Comparison of ENCODE assay signal across 8 cellular contexts in genomic region chrX:150364347-150365050, GRCh38. TPM values are rescaled to one million over a fixed set of nuclear protein-coding genes. Genes with fewer than 3 reads are reported as not detected.
DNase-seq lines count a peak whose midpoint lies in the region; ATAC-seq and TF ChIP-seq lines count a peak whose summit lies in the region.

No MANE protein-coding gene starts in this region.

- CTCF ChIA-PET in CD4-positive, alpha-beta T cell (lab: Charles Lee) = interaction anchor here (0.9 to 1.8 kb wide), 5 partner anchors 114 to 206 kb away, joined by 3 to 6 read pairs (median 3); partner anchors contain the start of gene MTM1

- H3K4me1 Mint-ChIP-seq in CD4-positive, alpha-beta T cell (ENCODE audit: low read depth) = peaks cover 33% of the 10 kb centered on the region
- H3K4me1 Mint-ChIP-seq in activated naive CD8-positive, alpha-beta T cell treated with anti-CD3 and anti-CD28 coated beads, Interleukin-2, amount 50 U/mL, for 24 hours = peaks cover 25% of the 10 kb centered on the region

- peak in 1 of 10 experiments; percentile 34 for DNase-seq in CD4-positive, alpha-beta T cell
- DNase-seq in LoVo (ENCODE audit: low spot score) (peak; percentile 8), right cardiac atrium (peak in 2 of 3 donors; percentile 61 to 71), hepatic stellate cell (ENCODE audit: low spot score) (no peak), NCI-H2171 (lab: John Stamatoyannopoulos, UW) (no peak)
- DNase-seq in activated naive CD8-positive, alpha-beta T cell treated with anti-CD3 and anti-CD28 coated beads, Interleukin-2, amount 50 U/mL, for 24 hours = peak; percentile 22

- peaks cover 4% of the 10 kb centered on the region for H3K27me3 ChIP-seq in CD4-positive, alpha-beta T cell (ENCODE audit: control insufficient read depth, insufficient read depth, low read length)
- H3K27me3 ChIP-seq in right cardiac atrium (ENCODE audit: control insufficient read depth, insufficient read depth) (no peaks in the 10 kb centered on the region), rectal smooth muscle tissue (ENCODE audit: control insufficient read depth, insufficient read depth, low read length) (peaks cover 8% of the 10 kb centered on the region)

- H3K36me3 ChIP-seq in rectal smooth muscle tissue (ENCODE audit: control insufficient read depth, insufficient read depth, low read length) = no peaks in the 10 kb centered on the region

- H3K27me3 Mint-ChIP-seq in CD4-positive, alpha-beta T cell = peaks cover 27% of the 10 kb centered on the region
- peaks cover 23% of the 10 kb centered on the region for H3K27me3 Mint-ChIP-seq in activated naive CD8-positive, alpha-beta T cell treated with anti-CD3 and anti-CD28 coated beads, Interleukin-2, amount 50 U/mL, for 24 hours

- H3K4me3 ChIP-seq in right cardiac atrium (ENCODE audit: low read length) = peak overlapping the region; percentile 76
- peak overlapping the region; percentile 69 for H3K4me3 ChIP-seq in rectal smooth muscle tissue (ENCODE audit: low read length)

- no peaks in the 10 kb centered on the region for H3K9me3 ChIP-seq in CD4-positive, alpha-beta T cell (ENCODE audit: control insufficient read depth, low read length)
- no peaks in the 10 kb centered on the region for H3K9me3 ChIP-seq in right cardiac atrium (ENCODE audit: control insufficient read depth, low read length)

- H3K27ac Mint-ChIP-seq in CD4-positive, alpha-beta T cell = no peak overlapping the region
- H3K27ac Mint-ChIP-seq in activated naive CD8-positive, alpha-beta T cell treated with anti-CD3 and anti-CD28 coated beads, Interleukin-2, amount 50 U/mL, for 24 hours = no peak overlapping the region

- no peak overlapping the region for H3K9ac ChIP-seq in rectal smooth muscle tissue (ENCODE audit: low read length)

- under 1% methylated on average over 65 of the region's 66 CpGs for WGBS in right cardiac atrium

- no peaks in the 10 kb centered on the region for H3K36me3 Mint-ChIP-seq in CD4-positive, alpha-beta T cell (ENCODE audit: low read depth)
- no peaks in the 10 kb centered on the region for H3K36me3 Mint-ChIP-seq in activated naive CD8-positive, alpha-beta T cell treated with anti-CD3 and anti-CD28 coated beads, Interleukin-2, amount 50 U/mL, for 24 hours (ENCODE audit: low read depth)

- POLR2A ChIA-PET in CD4-positive, alpha-beta T cell (lab: Charles Lee) = interaction anchor here (0.7 to 1.7 kb wide), 5 partner anchors 12 to 426 kb away, joined by 3 to 11 read pairs (median 3); partner anchors contain the start of gene MTM1

- intact Hi-C loops in CD4-positive, alpha-beta T cell (cut with DNase I, micrococcal nuclease) = loop anchor here (10.0 kb wide), 2 partner anchors 120 to 210 kb away; no protein-coding TSS in a partner anchor
- intact Hi-C loops in right cardiac atrium (cut with DNase I) = loop anchor here in 2 of 4 donors (5.0 to 10.0 kb wide), 5 partner anchors 118 to 400 kb away; no protein-coding TSS in a partner anchor

- no peaks in the 10 kb centered on the region for H3K4me1 ChIP-seq in right cardiac atrium (ENCODE audit: control insufficient read depth, insufficient read depth, low read length)
- no peaks in the 10 kb centered on the region for H3K4me1 ChIP-seq in rectal smooth muscle tissue (ENCODE audit: control insufficient read depth, insufficient read depth, low read length)

- H3K4me3 Mint-ChIP-seq in CD4-positive, alpha-beta T cell = peak overlapping the region; percentile 84
- peak overlapping the region; percentile 65 for H3K4me3 Mint-ChIP-seq in activated naive CD8-positive, alpha-beta T cell treated with anti-CD3 and anti-CD28 coated beads, Interleukin-2, amount 50 U/mL, for 24 hours

- ATAC-seq in CD4-positive, alpha-beta T cell (ENCODE audit: poor library complexity) = no peak
- no peak for ATAC-seq in activated naive CD8-positive, alpha-beta T cell treated with anti-CD3 and anti-CD28 coated beads, Interleukin-2, amount 50 U/mL, for 24 hours
- ATAC-seq in right cardiac atrium (peak in 1 of 2 donors; percentile 9), GM21381 (IDR thresholded peaks at IDR 0.05; ENCODE audit: unreplicated experiment) (no peak)

- no peaks in the 10 kb centered on the region for H3K9me3 Mint-ChIP-seq in CD4-positive, alpha-beta T cell
- no peaks in the 10 kb centered on the region for H3K9me3 Mint-ChIP-seq in activated naive CD8-positive, alpha-beta T cell treated with anti-CD3 and anti-CD28 coated beads, Interleukin-2, amount 50 U/mL, for 24 hours

- no peak for TF ChIP-seq CTCF in CD4-positive, alpha-beta T cell (IDR thresholded peaks at IDR 0.05)

- no peak overlapping the region for H3K27ac ChIP-seq in CD4-positive, alpha-beta T cell (ENCODE audit: low read depth, low read length)
- H3K27ac ChIP-seq in right cardiac atrium (ENCODE audit: low read length) (peak overlapping the region; percentile 59), rectal smooth muscle tissue (ENCODE audit: low read depth, low read length) (peak overlapping the region; percentile 68)

RNA-seq across cellular contexts. Expression of gene MAMLD1, which starts 1.4 kb away (rescaled TPM):
- total RNA-seq in CD4-positive, alpha-beta T cell = under 1 TPM; 0.45 to 0.96 TPM
- 1 to 10 TPM; 2.3 to 3.1 (median 2.6) TPM for total RNA-seq in right cardiac atrium
- 1.3 TPM for polyA plus RNA-seq in right cardiac atrium

Comparison
In these comparisons a context has a peak if more than half of its experiments do, and no peak if none do; other contexts are left out.
1. DNase-seq: peak in LoVo (single experiment), activated naive CD8-positive, alpha-beta T cell treated with anti-CD3 and anti-CD28 coated beads, Interleukin-2, amount 50 U/mL, for 24 hours (single experiment) and right cardiac atrium (2 of 3); none in hepatic stellate cell (single experiment) and NCI-H2171 (single experiment).